8 cellular contexts compared by ENCODE assay signal in genomic region chr17:75010683-75011406, GRCh38. TPM values are rescaled to one million over a fixed set of nuclear protein-coding genes. Genes with fewer than 3 reads are reported as not detected.
DNase-seq lines count a peak whose midpoint lies in the region; ATAC-seq lines count a peak whose summit lies in the region.

No MANE protein-coding gene starts in this region.

- no peaks in the 10 kb centered on the region for H3K9me3 ChIP-seq in muscle layer of duodenum (ENCODE audit: control insufficient read depth in 1 of 2, low read length in 2 of 2)

- H3K4me1 ChIP-seq in muscle layer of duodenum (ENCODE audit: control insufficient read depth in 1 of 2, insufficient read depth in 2 of 2, low read length in 2 of 2) = peaks cover 14 to 29% of the 10 kb centered on the region in 2 donors

- H3K27me3 ChIP-seq in muscle layer of duodenum (ENCODE audit: low read depth, low read length) = no peaks in the 10 kb centered on the region

- no peak for ATAC-seq in GM18873 (IDR thresholded peaks at IDR 0.05; ENCODE audit: low FRiP score, unreplicated experiment)

- H3K27ac ChIP-seq in muscle layer of duodenum (ENCODE audit: low read length) = peak overlapping the region; percentile 71

- H3K36me3 ChIP-seq in muscle layer of duodenum (ENCODE audit: control insufficient read depth in 1 of 2, insufficient read depth in 2 of 2, low read length in 2 of 2) = no peaks in the 10 kb centered on the region

- peak overlapping the region in 1 of 2 donors; percentile 91 for H3K4me3 ChIP-seq in muscle layer of duodenum (ENCODE audit: low read depth in 1 of 2, low read length in 2 of 2)

- peak; percentile 55 for DNase-seq in NCI-H1436 (lab: John Stamatoyannopoulos, UW)
- no peak for DNase-seq in NCI-H1436 treated with DMSO at 0.1 percent for 48 hours (lab: John Stamatoyannopoulos, UW)
- DNase-seq in NCI-H774 (lab: John Stamatoyannopoulos, UW) = peak; percentile 82
- peak; percentile 94 for DNase-seq in cerebellum (ENCODE audit: low spot score)
- no peak for DNase-seq in HuH-7.5 (ENCODE audit: low spot score)
- DNase-seq in H4 (ENCODE audit: low spot score) = no peak

RNA-seq across cellular contexts. Expression of gene MRPL58, which starts 1.6 kb away (rescaled TPM):
- total RNA-seq in cerebellum = 6.6 TPM
- 89.4 and 107 TPM in 2 replicates for total RNA-seq in H4 (2014; rRNA removed; shearing (Covaris generic))

RNA-seq across cellular contexts. Expression of gene CDR2L, which starts 23.4 kb away (rescaled TPM):
- total RNA-seq in cerebellum = 7.1 TPM
- 3.3 and 5.8 TPM in 2 replicates for total RNA-seq in H4 (2014; rRNA removed; shearing (Covaris generic))

RNA-seq across cellular contexts. Expression of gene ATP5PD, which starts 35.9 kb away (rescaled TPM):
- 69.1 TPM for total RNA-seq in cerebellum
- total RNA-seq in H4 (2014; rRNA removed; shearing (Covaris generic)) = 595 and 655 TPM in 2 replicates

RNA-seq across cellular contexts. Expression of gene KCTD2, which starts 36.2 kb away (rescaled TPM):
- 31.5 TPM for total RNA-seq in cerebellum
- 14.3 and 16.5 TPM in 2 replicates for total RNA-seq in H4 (2014; rRNA removed; shearing (Covaris generic))

RNA-seq across cellular contexts. Expression of gene HID1, which starts 38.3 kb away (rescaled TPM):
- total RNA-seq in cerebellum = 23.0 TPM
- 0.15 TPM in 1 of 2 replicates, not detected in the other for total RNA-seq in H4 (2014; rRNA removed; shearing (Covaris generic))

Comparison
In these comparisons a context has a peak if more than half of its experiments do, and no peak if none do; other contexts are left out.
1. DNase-seq: peak in NCI-H1436 (single experiment), NCI-H774 (single experiment) and cerebellum (single experiment); none in NCI-H1436 treated with DMSO at 0.1 percent for 48 hours (single experiment), HuH-7.5 (single experiment) and H4 (single experiment).
2. RNA of gene MRPL58, which starts 1.6 kb away (total RNA-seq): 89.4 to 107 TPM in H4; 6.6 TPM in cerebellum (single experiment); every median in the first group is over 10 times any median in the second.